In the genomic region with DNA sequence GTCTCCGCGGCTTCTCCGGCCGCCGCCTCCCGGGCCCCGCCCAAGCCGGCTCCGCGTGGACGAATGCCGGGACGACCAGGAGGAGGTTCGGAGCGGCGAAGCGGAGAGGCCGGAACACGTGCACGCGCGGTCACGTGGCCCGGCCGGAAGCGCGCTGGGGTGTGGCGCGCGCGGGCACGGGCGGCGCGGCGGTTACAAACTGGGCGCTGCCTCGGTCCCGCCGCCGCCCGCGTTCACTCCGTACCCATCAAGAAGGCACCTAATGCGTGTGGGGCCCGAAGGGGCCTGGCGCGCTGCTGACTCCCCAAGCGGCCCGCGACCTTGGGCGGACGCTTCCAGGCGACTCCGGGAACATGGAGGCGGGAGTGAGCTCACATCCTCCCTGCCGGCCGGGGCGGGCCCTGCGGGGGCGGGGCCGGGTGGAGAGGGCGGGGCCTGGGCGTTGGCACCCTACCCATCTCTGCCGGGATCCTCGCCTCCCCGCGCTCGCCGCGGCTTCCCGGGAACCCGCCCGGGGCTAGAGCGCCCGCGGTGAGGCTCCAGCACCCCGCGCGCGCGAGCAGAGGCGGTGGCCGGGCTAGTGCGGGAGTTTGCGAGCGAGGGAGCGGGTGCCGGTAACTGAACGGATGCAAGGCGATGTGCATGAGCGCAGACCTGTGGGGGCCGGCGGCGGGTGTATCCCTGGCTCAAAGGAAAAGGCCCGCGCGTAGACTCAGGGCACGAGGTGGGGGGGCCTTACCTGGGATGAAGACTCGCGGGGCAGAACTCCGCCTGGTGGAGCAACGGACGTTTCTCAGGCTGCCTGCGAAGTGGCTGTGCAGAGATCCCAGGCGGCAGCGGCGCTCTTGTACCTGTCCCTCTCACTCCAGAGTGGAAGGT, we compare ENCODE assay signal across 8 cellular contexts. TPM values are rescaled to one million over a fixed set of nuclear protein-coding genes. Genes with fewer than 3 reads are reported as not detected.
A peak's percentile ranks its signal among the peaks of the same experiment; 100 is the strongest.
DNase-seq lines count a peak whose midpoint lies in the region; ATAC-seq and TF ChIP-seq lines count a peak whose summit lies in the region.

A gene (minus strand): TSS at position 367 of the 879 bp plus-strand sequence. CDS start 424 bp downstream, outside the sequence.

- peak within 1 kb of the TSS; percentile 86 to 91 (median 88) for H3K4me3 Mint-ChIP-seq in CD4-positive, alpha-beta memory T cell
- H3K4me3 Mint-ChIP-seq in activated CD8-positive, alpha-beta T cell treated with anti-CD3 and anti-CD28 coated beads for 36 hours = peak within 1 kb of the TSS; percentile 80

- no peaks in the 10 kb centered on the region for H3K9me3 ChIP-seq in CD4-positive, alpha-beta memory T cell (ENCODE audit: control insufficient read depth in 1 of 2, low read length in 2 of 2)

- no peaks in the 10 kb centered on the region for H3K27me3 ChIP-seq in CD4-positive, alpha-beta memory T cell (ENCODE audit: insufficient read depth, low read length)

- CTCF ChIA-PET in CD4-positive, alpha-beta memory T cell (lab: Charles Lee; ENCODE audit: partially characterized antibody) = interaction anchor here (0.8 to 2.4 kb wide), 7 partner anchors 9 to 470 kb away, joined by 3 to 26 read pairs (median 4); no protein-coding TSS in a partner anchor
- CTCF ChIA-PET in activated CD8-positive, alpha-beta T cell treated with anti-CD3 and anti-CD28 coated beads for 36 hours (lab: Charles Lee) = interaction anchor here (0.7 to 1.8 kb wide), 6 partner anchors 9 to 91 kb away, joined by 3 to 6 read pairs (median 3); no protein-coding TSS in a partner anchor

- peak; percentile 89 to 94 (median 90) for DNase-seq in CD4-positive, alpha-beta memory T cell
- DNase-seq in NCI-H82 (lab: John Stamatoyannopoulos, UW) = peak; percentile 85
- peak; percentile 89 for DNase-seq in activated CD8-positive, alpha-beta T cell treated with anti-CD3 and anti-CD28 coated beads for 36 hours
- peak; percentile 83 for DNase-seq in effector CD4-positive, alpha-beta T cell
- DNase-seq in medulla oblongata (ENCODE audit: extremely low spot score) = peak; percentile 90
- DNase-seq in stimulated activated CD8-positive, alpha-beta memory T cell treated with anti-CD3 and anti-CD28 coated beads, Interleukin-12 subunit alpha, Interleukin-12 subunit beta, amount 100 ng/mL, for 24 hours (ENCODE audit: extremely low read depth) = peak; percentile 75

- peak within 1 kb of the TSS; percentile 73 to 75 for H3K4me3 ChIP-seq in CD4-positive, alpha-beta memory T cell (ENCODE audit: low read length in 2 of 2)

- no peak for TF ChIP-seq CTCF in activated CD8-positive, alpha-beta T cell treated with anti-CD3 and anti-CD28 coated beads for 36 hours (IDR thresholded peaks at IDR 0.05)

- no peaks in the 10 kb centered on the region for H3K36me3 ChIP-seq in CD4-positive, alpha-beta memory T cell (ENCODE audit: insufficient read depth, low read length)

- peaks cover 35% of the 10 kb centered on the region for H3K4me1 ChIP-seq in CD4-positive, alpha-beta memory T cell (ENCODE audit: insufficient read depth, low read length)

- POLR2A ChIA-PET in CD4-positive, alpha-beta memory T cell (lab: Charles Lee; ENCODE audit: partially characterized antibody) = interaction anchor here (1.0 to 4.0 kb wide), 10 partner anchors 9 to 464 kb away, joined by 3 to 62 read pairs (median 7); a partner anchor contains a TSS
- POLR2A ChIA-PET in activated CD8-positive, alpha-beta T cell treated with anti-CD3 and anti-CD28 coated beads for 36 hours (lab: Charles Lee) = interaction anchor here (1.0 to 2.4 kb wide), 4 partner anchors 9 to 210 kb away, joined by 3 to 21 read pairs (median 5); a partner anchor contains a TSS

- ATAC-seq in GM19395 (IDR thresholded peaks at IDR 0.05; ENCODE audit: unreplicated experiment) (peak; percentile 89), HG03558 (IDR thresholded peaks at IDR 0.05; ENCODE audit: extremely low read depth, unreplicated experiment) (peak; percentile 55)
- ATAC-seq in activated CD8-positive, alpha-beta T cell treated with anti-CD3 and anti-CD28 coated beads for 36 hours = peak; percentile 92

- H3K27ac ChIP-seq in CD4-positive, alpha-beta memory T cell (ENCODE audit: low read depth, low read length) = peak within 1 kb of the TSS; percentile 86

- H3K27ac Mint-ChIP-seq in CD4-positive, alpha-beta memory T cell = peak within 1 kb of the TSS; percentile 90 to 97 (median 92)
- H3K27ac Mint-ChIP-seq in activated CD8-positive, alpha-beta T cell treated with anti-CD3 and anti-CD28 coated beads for 36 hours = peak within 1 kb of the TSS; percentile 90

- peaks cover 31 to 67% (median 47%) of the 10 kb centered on the region in 4 donors for H3K4me1 Mint-ChIP-seq in CD4-positive, alpha-beta memory T cell
- H3K4me1 Mint-ChIP-seq in activated CD8-positive, alpha-beta T cell treated with anti-CD3 and anti-CD28 coated beads for 36 hours (ENCODE audit: low read depth) = peaks cover 51% of the 10 kb centered on the region

- no peaks in the 10 kb centered on the region for H3K27me3 Mint-ChIP-seq in CD4-positive, alpha-beta memory T cell
- no peaks in the 10 kb centered on the region for H3K27me3 Mint-ChIP-seq in activated CD8-positive, alpha-beta T cell treated with anti-CD3 and anti-CD28 coated beads for 36 hours

- H3K36me3 Mint-ChIP-seq in CD4-positive, alpha-beta memory T cell = peaks cover 15 to 25% of the 10 kb centered on the region in 2 donors
- peaks cover 43% of the 10 kb centered on the region for H3K36me3 Mint-ChIP-seq in activated CD8-positive, alpha-beta T cell treated with anti-CD3 and anti-CD28 coated beads for 36 hours (ENCODE audit: low read depth)

- intact Hi-C loops in CD4-positive, alpha-beta memory T cell (cut with micrococcal nuclease) = loop anchor here (1.0 to 5.0 kb wide), 5 partner anchors 9 to 544 kb away; a partner anchor contains a TSS
- intact Hi-C loops in activated CD8-positive, alpha-beta T cell treated with anti-CD3 and anti-CD28 coated beads for 36 hours (cut with micrococcal nuclease) = no loop called here

- peaks cover 0 to 7% (median 0%) of the 10 kb centered on the region in 8 donors for H3K9me3 Mint-ChIP-seq in CD4-positive, alpha-beta memory T cell
- peaks cover 17% of the 10 kb centered on the region for H3K9me3 Mint-ChIP-seq in activated CD8-positive, alpha-beta T cell treated with anti-CD3 and anti-CD28 coated beads for 36 hours

RNA-seq across cellular contexts. Expression of the gene that starts here (rescaled TPM):
- 10 to 100 TPM; 20.3 to 20.8 TPM for total RNA-seq in CD4-positive, alpha-beta memory T cell
- polyA plus RNA-seq in CD4-positive, alpha-beta memory T cell = 10 to 100 TPM; 17.5 to 24.9 TPM
- total RNA-seq in activated CD8-positive, alpha-beta T cell treated with anti-CD3 and anti-CD28 coated beads for 36 hours = 10 to 100 TPM; 16.7 to 17.2 TPM

Comparison
In these comparisons a context has a peak if more than half of its experiments do, and no peak if none do; other contexts are left out.
1. Peak in every context shown above with its lines: DNase-seq, ATAC-seq, H3K4me3 ChIP-seq and H3K27ac ChIP-seq.